1 cellular context compared by ENCODE assay signal in the genomic region with DNA sequence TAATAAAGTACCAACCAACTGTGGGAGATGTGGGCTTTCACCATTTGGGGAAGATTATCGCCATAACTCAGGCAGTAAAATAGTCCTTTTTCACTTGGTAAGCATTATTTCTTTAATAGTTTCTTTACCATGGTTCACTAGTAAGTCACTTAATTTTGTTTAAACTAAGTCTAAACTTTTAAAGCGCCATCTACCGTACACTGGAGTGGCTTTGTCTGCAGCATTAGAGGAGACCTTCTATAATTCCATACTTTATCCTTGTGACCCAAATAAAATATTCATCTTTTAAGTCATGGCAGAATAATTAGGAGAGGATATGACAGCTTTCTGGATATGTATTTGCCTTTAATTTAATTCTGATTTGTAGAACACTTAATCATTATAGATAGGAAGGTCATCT.
TF ChIP-seq lines count a peak whose summit lies in the region.

No MANE protein-coding gene starts in this region.

TF ChIP-seq in HepG2, 621 proteins besides CTCF, POLR2A, EP300 and RAD21 (continued from another document):
- TF ChIP-seq FLYWCH1 (CRISPR knock-in tag; IDR thresholded peaks at IDR 0.05) (no peak), DR1 (CRISPR knock-in tag; IDR thresholded peaks at IDR 0.05) (no peak)
